28 cellular contexts compared by ENCODE assay signal in genomic region chr1:72649974-72650373, GRCh38.
DNase-seq lines count a peak whose midpoint lies in the region; ATAC-seq, FAIRE-seq and TF ChIP-seq lines count a peak whose summit lies in the region.
"Had no signal": no experiment of that assay in that cellular context is flagged by ENCODE, and none has a peak within 500 bp of the region (broad histone marks: within the 10 kb centered on the region; RNA-seq: fewer than 3 reads in every experiment).

No MANE protein-coding gene starts in this region.

- H3K79me2 ChIP-seq in ACC112 (ENCODE audit: control insufficient read depth, insufficient read depth, low read length, unreplicated experiment) (no peaks in the 10 kb centered on the region), GM23248 (ENCODE audit: insufficient read depth) (no peaks in the 10 kb centered on the region)

- H3K4me3 Mint-ChIP-seq in activated T-cell treated with anti-CD3 and anti-CD28 coated beads, Interleukin-2, amount 50 U/mL, for 72 hours, result no peak overlapping the region
- no peak overlapping the region for H3K4me3 Mint-ChIP-seq in naive thymus-derived CD4-positive, alpha-beta T cell
- H3K4me3 Mint-ChIP-seq: activated T-helper 1 cell treated with anti-CD3 and anti-CD28 coated beads, Interleukin-12 subunit alpha, Interleukin-12 subunit beta, Interleukin-2, Interleukin-4 antibody, amounts not matched to agents 30 ng/mL and 10 ng/mL and 1 ng/mL, durations not matched to agents 14 hours and 24 hours and 36 hours; central memory CD8-positive, alpha-beta T cell had no signal

- H3K36me3 Mint-ChIP-seq in activated T-cell treated with anti-CD3 and anti-CD28 coated beads, Interleukin-2, amount 50 U/mL, for 72 hours (ENCODE audit: insufficient read depth in 2 of 2), result no peaks in the 10 kb centered on the region
- H3K36me3 Mint-ChIP-seq in naive thymus-derived CD4-positive, alpha-beta T cell, result no peaks in the 10 kb centered on the region

- peaks cover 0 to 2% of the 10 kb centered on the region in 2 donors for H3K9me3 Mint-ChIP-seq in activated T-cell treated with anti-CD3 and anti-CD28 coated beads, Interleukin-2, amount 50 U/mL, for 72 hours
- H3K9me3 Mint-ChIP-seq in naive thymus-derived CD4-positive, alpha-beta T cell, result no peaks in the 10 kb centered on the region
- H3K9me3 Mint-ChIP-seq: activated T-helper 1 cell treated with anti-CD3 and anti-CD28 coated beads, Interleukin-12 subunit alpha, Interleukin-12 subunit beta, Interleukin-2, Interleukin-4 antibody, amounts not matched to agents 30 ng/mL and 10 ng/mL and 1 ng/mL, durations not matched to agents 14 hours and 24 hours and 36 hours had no signal

- H3K36me3 ChIP-seq in ACC112 (ENCODE audit: insufficient read depth, low read length), result no peaks in the 10 kb centered on the region
- H3K36me3 ChIP-seq in GM23248 (ENCODE audit: low read depth), result no peaks in the 10 kb centered on the region
- no peaks in the 10 kb centered on the region for H3K36me3 ChIP-seq in pancreas
- H3K36me3 ChIP-seq in naive thymus-derived CD4-positive, alpha-beta T cell (ENCODE audit: control insufficient read depth in 2 of 3, insufficient read depth in 3 of 3, low read length in 3 of 3), result no peaks in the 10 kb centered on the region
- H3K36me3 ChIP-seq: BLaER1, gastroesophageal sphincter, right lobe of liver, stomach, transverse colon had no signal

- CTCF ChIA-PET in naive thymus-derived CD4-positive, alpha-beta T cell (lab: Charles Lee), result no interaction called here

- no peak overlapping the region for H3K27ac Mint-ChIP-seq in activated T-cell treated with anti-CD3 and anti-CD28 coated beads, Interleukin-2, amount 50 U/mL, for 72 hours
- no peak overlapping the region for H3K27ac Mint-ChIP-seq in naive thymus-derived CD4-positive, alpha-beta T cell
- H3K27ac Mint-ChIP-seq: activated T-helper 1 cell treated with anti-CD3 and anti-CD28 coated beads, Interleukin-12 subunit alpha, Interleukin-12 subunit beta, Interleukin-2, Interleukin-4 antibody, amounts not matched to agents 30 ng/mL and 10 ng/mL and 1 ng/mL, durations not matched to agents 14 hours and 24 hours and 36 hours had no signal

- H3K4me3 ChIP-seq in ACC112 (ENCODE audit: low read depth, low read length) (no peak overlapping the region), GM23248 (no peak overlapping the region), choroid plexus epithelial cell (ENCODE audit: low read depth, low read length) (no peak overlapping the region), pancreas (no peak overlapping the region)
- no peak overlapping the region for H3K4me3 ChIP-seq in naive thymus-derived CD4-positive, alpha-beta T cell (ENCODE audit: low read length)
- H3K4me3 ChIP-seq: BLaER1, gastroesophageal sphincter, right lobe of liver, stomach, transverse colon had no signal

- intact Hi-C loops in pancreas (cut with DNase I) (no loop called here), Right ventricle myocardium inferior (cut with DNase I) (no loop called here)
- intact Hi-C loops in naive thymus-derived CD4-positive, alpha-beta T cell (cut with micrococcal nuclease), result no loop called here

- no peaks in the 10 kb centered on the region for H4K20me1 ChIP-seq in GM23248 (ENCODE audit: insufficient read depth)
- H4K20me1 ChIP-seq: BLaER1 had no signal

- peak overlapping the region; percentile 13 for H3K4me2 ChIP-seq in GM23248 (ENCODE audit: unreplicated experiment)
- H3K4me2 ChIP-seq: BLaER1 had no signal

- DNase-seq in GM23248, result peak; percentile 47
- DNase-seq in choroid plexus epithelial cell (ENCODE audit: low read depth), result peak; percentile 1
- peak; percentile 0 for DNase-seq in hepatic stellate cell (ENCODE audit: low spot score)
- no peak for DNase-seq in activated T-cell treated with anti-CD3 and anti-CD28 coated beads, Interleukin-2, amount 50 U/mL, for 72 hours
- DNase-seq in pancreas, result no peak
- no peak for DNase-seq in Right ventricle myocardium inferior (ENCODE audit: missing footprints)
- DNase-seq in naive thymus-derived CD4-positive, alpha-beta T cell, result no peak
- DNase-seq: 8988T; activated CD4-positive, alpha-beta T cell treated with anti-CD3 and anti-CD28 coated beads, Interleukin-2, amount 50 U/mL, for 1 hour; activated naive CD4-positive, alpha-beta T cell treated with anti-CD3 and anti-CD28 coated beads, Interleukin-2, amount 50 U/mL, for 16 hours; COR-L47; DMS79; Kasumi-1; NCI-H187; NCI-H345; NCI-H82; right lobe of liver; stimulated activated CD4-positive, alpha-beta T cell treated with anti-CD3 and anti-CD28 coated beads, Interleukin-15, amount 100 ng/mL, for 24 hours; stomach; T-helper 9 cell; transverse colon had no signal

- H3K4me1 ChIP-seq in ACC112 (ENCODE audit: control insufficient read depth, insufficient read depth, low read length, unreplicated experiment) (peaks cover 15% of the 10 kb centered on the region), GM23248 (ENCODE audit: insufficient read depth) (peaks cover 10% of the 10 kb centered on the region), pancreas (no peaks in the 10 kb centered on the region)
- no peaks in the 10 kb centered on the region for H3K4me1 ChIP-seq in naive thymus-derived CD4-positive, alpha-beta T cell (ENCODE audit: control insufficient read depth in 2 of 2, insufficient read depth in 2 of 2, low read length in 2 of 2)
- H3K4me1 ChIP-seq: BLaER1, gastroesophageal sphincter, right lobe of liver, stomach, transverse colon had no signal

- TF ChIP-seq CTCF in choroid plexus epithelial cell (conservative IDR thresholded peaks at IDR 0.05; ENCODE audit: low read depth, low read length) (no peak), pancreas (IDR thresholded peaks at IDR 0.05) (no peak)

- no peaks in the 10 kb centered on the region for H3F3A ChIP-seq in GM23248 (ENCODE audit: insufficient read depth)

- in situ Hi-C loops in GM23248 (cut with MboI), result no loop called here

- no peak for FAIRE-seq in pancreas (lab: Jason Lieb, UNC)
- FAIRE-seq: islet of Langerhans had no signal

- no peaks in the 10 kb centered on the region for H3K9me2 ChIP-seq in GM23248 (ENCODE audit: insufficient read depth)

- no peak for ATAC-seq in activated T-cell treated with anti-CD3 and anti-CD28 coated beads, Interleukin-2, amount 50 U/mL, for 72 hours (replicated peaks in 1 of 2)
- ATAC-seq in pancreas (no peak), Right ventricle myocardium inferior (no peak)
- no peak for ATAC-seq in naive thymus-derived CD4-positive, alpha-beta T cell
- ATAC-seq: gastroesophageal sphincter had no signal

- H3K27me3 ChIP-seq in ACC112 (ENCODE audit: insufficient read depth, low read length) (no peaks in the 10 kb centered on the region), GM23248 (replicated peaks; ENCODE audit: insufficient read depth) (peaks cover 50% of the 10 kb centered on the region), pancreas (no peaks in the 10 kb centered on the region)
- H3K27me3 ChIP-seq in naive thymus-derived CD4-positive, alpha-beta T cell (ENCODE audit: control insufficient read depth in 2 of 2, insufficient read depth in 2 of 2, low read length in 2 of 2), result no peaks in the 10 kb centered on the region
- H3K27me3 ChIP-seq: BLaER1, gastroesophageal sphincter, right lobe of liver, stomach, transverse colon had no signal

- no peaks in the 10 kb centered on the region for H3K9me3 ChIP-seq in GM23248 (ENCODE audit: low read depth)
- no peaks in the 10 kb centered on the region for H3K9me3 ChIP-seq in pancreas
- no peaks in the 10 kb centered on the region for H3K9me3 ChIP-seq in naive thymus-derived CD4-positive, alpha-beta T cell (ENCODE audit: control insufficient read depth in 2 of 3, low read length in 3 of 3)
- H3K9me3 ChIP-seq: BLaER1, gastroesophageal sphincter, right lobe of liver, stomach, transverse colon had no signal

- no peaks in the 10 kb centered on the region for H3K4me1 Mint-ChIP-seq in activated T-cell treated with anti-CD3 and anti-CD28 coated beads, Interleukin-2, amount 50 U/mL, for 72 hours (ENCODE audit: low read depth)
- H3K4me1 Mint-ChIP-seq in naive thymus-derived CD4-positive, alpha-beta T cell, result no peaks in the 10 kb centered on the region
- H3K4me1 Mint-ChIP-seq: central memory CD8-positive, alpha-beta T cell had no signal

- WGBS in GM23248 (ENCODE audit: low coverage in 1 of 2, low lambda C conversion rate in 2 of 2, missing lambda C conversion rate in 2 of 2), 2 experiments, result 2 to 3% methylated on average over 3 of the region's 3 CpGs
- 44 to 50% methylated on average over 3 of the region's 3 CpGs for WGBS in pancreas, 2 donors

- POLR2A ChIA-PET in naive thymus-derived CD4-positive, alpha-beta T cell (lab: Charles Lee), result no interaction called here

- no peaks in the 10 kb centered on the region for H3K27me3 Mint-ChIP-seq in activated T-cell treated with anti-CD3 and anti-CD28 coated beads, Interleukin-2, amount 50 U/mL, for 72 hours (ENCODE audit: low read depth)
- H3K27me3 Mint-ChIP-seq in naive thymus-derived CD4-positive, alpha-beta T cell, result no peaks in the 10 kb centered on the region
- H3K27me3 Mint-ChIP-seq: central memory CD8-positive, alpha-beta T cell had no signal

- no peak overlapping the region for H3K9ac ChIP-seq in GM23248
- H3K9ac ChIP-seq: BLaER1 had no signal

- H3K27ac ChIP-seq in ACC112 (ENCODE audit: low read depth, low read length) (no peak overlapping the region), GM23248 (no peak overlapping the region), pancreas (no peak overlapping the region)
- H3K27ac ChIP-seq in naive thymus-derived CD4-positive, alpha-beta T cell (ENCODE audit: low read depth, low read length), result no peak overlapping the region
- H3K27ac ChIP-seq: BLaER1, gastroesophageal sphincter, HL-60, right lobe of liver, stomach, transverse colon had no signal

- H2AFZ ChIP-seq in ACC112 (ENCODE audit: low read length, unreplicated experiment) (peak overlapping the region; percentile 20), GM23248 (no peak overlapping the region; the same call in 1 of the 2 replicates)

Comparison
In these comparisons a context has a peak if more than half of its experiments do, and no peak if none do; other contexts are left out.
1. DNase-seq: peak in GM23248 (single experiment), choroid plexus epithelial cell (single experiment) and hepatic stellate cell (single experiment); none in activated T-cell treated with anti-CD3 and anti-CD28 coated beads, Interleukin-2, amount 50 U/mL, for 72 hours (0 of 2), pancreas (0 of 6), Right ventricle myocardium inferior (single experiment) and naive thymus-derived CD4-positive, alpha-beta T cell (0 of 9).